In the genomic region with DNA sequence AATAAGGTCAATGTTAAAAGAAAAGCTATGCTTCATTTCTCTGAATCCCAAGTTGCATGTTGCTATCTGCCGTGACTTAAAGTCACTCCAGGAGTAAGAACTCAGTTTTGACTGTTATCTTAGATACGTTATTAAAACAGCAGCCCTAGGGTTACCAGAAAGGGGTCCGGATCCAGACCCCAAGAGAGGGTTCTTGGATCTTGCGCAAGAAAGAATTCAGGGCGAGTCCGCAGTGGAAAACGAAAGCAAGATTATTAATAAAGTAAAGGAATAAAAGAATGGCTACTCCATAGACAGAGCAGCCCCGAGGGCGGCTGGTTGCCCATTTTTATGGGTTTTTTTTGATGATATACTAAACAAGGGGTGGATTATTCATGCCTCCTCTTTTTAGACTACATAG, we compare ENCODE assay signal across 15 cellular contexts. TPM values are rescaled to one million over a fixed set of nuclear protein-coding genes. Genes with fewer than 3 reads are reported as not detected.
"Had no signal": no experiment of that assay in that cellular context is flagged by ENCODE, and none has a peak within 500 bp of the region (broad histone marks: within the 10 kb centered on the region; RNA-seq: fewer than 3 reads in every experiment).

No MANE protein-coding gene starts in this region.

RNA-seq across cellular contexts. Expression of a gene that starts 32.3 kb away (rescaled TPM):
- total RNA-seq: activated B cell treated with CpG ODN at 0.5 μM for 24 hours; activated CD8-positive, alpha-beta T cell treated with anti-CD3 and anti-CD28 coated beads for 36 hours; activated T-cell treated with anti-CD3 and anti-CD28 coated beads, Interleukin-2, amount 50 U/mL, for 4 hours; activated T-helper 17 cell treated with anti-CD3 and anti-CD28 coated beads, Interleukin-2, amount 50 U/mL, for 72 hours; adrenal gland; aorta; cardiac muscle cell; dorsolateral prefrontal cortex; esophagus squamous epithelium; fibroblast of lung; fibroblast of villous mesenchyme; gastroesophageal sphincter; glomerular endothelial cell; heart right ventricle; T-helper 17 cell had no signal
- polyA plus RNA-seq: adrenal gland, cardiac muscle cell, fibroblast of lung, heart right ventricle had no signal
